Comparison of ENCODE assay signal across 8 cellular contexts in genomic region chr3:71064976-71065763, GRCh38.
DNase-seq lines count a peak whose midpoint lies in the region; ATAC-seq, FAIRE-seq and TF ChIP-seq lines count a peak whose summit lies in the region.

No MANE protein-coding gene starts in this region.

- no peak for TF ChIP-seq EP300 in stomach (IDR thresholded peaks at IDR 0.05)

- no peaks in the 10 kb centered on the region for H3K9me3 ChIP-seq in esophagus (ENCODE audit: control insufficient read depth in 2 of 2, insufficient read depth in 1 of 2, low read depth in 1 of 2, low read length in 1 of 2)
- no peaks in the 10 kb centered on the region for H3K9me3 ChIP-seq in stomach

- H3K36me3 ChIP-seq in esophagus (ENCODE audit: control insufficient read depth in 2 of 2, insufficient read depth in 2 of 2, low read length in 1 of 2) (no peaks in the 10 kb centered on the region), stomach (no peaks in the 10 kb centered on the region)

- intact Hi-C loops in CD14-positive monocyte (cut with micrococcal nuclease) (loop anchor here (5.0 to 10.0 kb wide), 5 partner anchors 58 to 1980 kb away; partner anchors contain the start of genes ARL6IP5 (in 1 of the 2), FOXP1 (in 1 of the 2) and UBA3 (in 1 of the 2)), stomach (cut with DNase I; ENCODE audit: low total_unique reads) (no loop called here)

- ATAC-seq in HG03439 (IDR thresholded peaks at IDR 0.05; ENCODE audit: unreplicated experiment), result no peak

- H3K4me1 Mint-ChIP-seq in CD14-positive monocyte, result peaks cover 37% of the 10 kb centered on the region
- peaks cover 66% of the 10 kb centered on the region for H3K4me1 Mint-ChIP-seq in activated T-cell treated with anti-CD3 and anti-CD28 coated beads, Interleukin-2, amount 50 U/mL, for 24 hours (ENCODE audit: low read depth)

- DNase-seq in CD14-positive monocyte (ENCODE audit: low spot score), result no peak
- peak; percentile 30 for DNase-seq in H54 (ENCODE audit: insufficient read length, low spot score)
- peak; percentile 44 for DNase-seq in NCI-H748 treated with DMSO at 0.1 percent for 48 hours (lab: John Stamatoyannopoulos, UW)
- DNase-seq in activated T-cell treated with anti-CD3 and anti-CD28 coated beads, Interleukin-2, amount 50 U/mL, for 24 hours, result peak; percentile 79
- DNase-seq in myocyte (ENCODE audit: low read depth), result peak; percentile 87
- DNase-seq in stomach, result peak; percentile 68

- H3K4me1 ChIP-seq in esophagus (ENCODE audit: control insufficient read depth in 2 of 2, insufficient read depth in 2 of 2, low read length in 1 of 2) (peaks cover 0 to 2% of the 10 kb centered on the region in 2 donors), stomach (peaks cover 34 to 82% (median 55%) of the 10 kb centered on the region in 4 donors)

- WGBS in esophagus, 2 donors, result 0 to 1% methylated on average over 62 to 79 of the region's 79 CpGs
- 0 to 1% (median 0%) methylated on average over 22 to 79 of the region's 79 CpGs for WGBS in stomach, 5 donors

- no peak for TF ChIP-seq POLR2A in H54 (IDR thresholded peaks at IDR 0.05; ENCODE audit: low read depth, low read length)
- TF ChIP-seq POLR2A in stomach (IDR thresholded peaks at IDR 0.05), result no peak

- H3K27me3 ChIP-seq in esophagus (ENCODE audit: control insufficient read depth in 1 of 2, insufficient read depth in 2 of 2, low read length in 2 of 2) (no peaks in the 10 kb centered on the region), stomach (no peaks in the 10 kb centered on the region)

- peaks cover 0 to 6% (median 4%) of the 10 kb centered on the region in 3 donors for H3K27me3 Mint-ChIP-seq in CD14-positive monocyte (ENCODE audit: low read depth in 3 of 3)
- no peaks in the 10 kb centered on the region for H3K27me3 Mint-ChIP-seq in activated T-cell treated with anti-CD3 and anti-CD28 coated beads, Interleukin-2, amount 50 U/mL, for 24 hours

- no peak for TF ChIP-seq CTCF in CD14-positive monocyte (IDR thresholded peaks at IDR 0.05)
- no peak for TF ChIP-seq CTCF in stomach (IDR thresholded peaks at IDR 0.05)

- FAIRE-seq in H54 (lab: Jason Lieb, UNC), result no peak

- peak overlapping the region; percentile 69 to 84 for H3K4me3 ChIP-seq in esophagus (ENCODE audit: low read depth in 1 of 2, low read length in 2 of 2)
- H3K4me3 ChIP-seq in stomach, result peak overlapping the region; percentile 52 to 67 (median 63)

- H3K4me3 Mint-ChIP-seq in CD14-positive monocyte, result peak overlapping the region; percentile 91 to 94
- H3K4me3 Mint-ChIP-seq in activated T-cell treated with anti-CD3 and anti-CD28 coated beads, Interleukin-2, amount 50 U/mL, for 24 hours, result peak overlapping the region; percentile 84

- peak overlapping the region; percentile 98 to 99 for H3K27ac ChIP-seq in esophagus (ENCODE audit: low read depth in 2 of 2, low read length in 1 of 2)
- peak overlapping the region; percentile 86 to 99 (median 95) for H3K27ac ChIP-seq in stomach

- H3K9me3 Mint-ChIP-seq in CD14-positive monocyte, result no peaks in the 10 kb centered on the region
- H3K9me3 Mint-ChIP-seq in activated T-cell treated with anti-CD3 and anti-CD28 coated beads, Interleukin-2, amount 50 U/mL, for 24 hours, result no peaks in the 10 kb centered on the region

- peaks cover 0 to 3% of the 10 kb centered on the region in 2 donors for H3K36me3 Mint-ChIP-seq in CD14-positive monocyte
- H3K36me3 Mint-ChIP-seq in activated T-cell treated with anti-CD3 and anti-CD28 coated beads, Interleukin-2, amount 50 U/mL, for 24 hours (ENCODE audit: low read depth), result peaks cover 47% of the 10 kb centered on the region

- peak overlapping the region in 6 of 7 donors; percentile 46 to 87 (median 78) for H3K27ac Mint-ChIP-seq in CD14-positive monocyte
- H3K27ac Mint-ChIP-seq in activated T-cell treated with anti-CD3 and anti-CD28 coated beads, Interleukin-2, amount 50 U/mL, for 24 hours, result peak overlapping the region; percentile 96
